In genomic region chr16:21540770-21541433, GRCh38 we compare ENCODE assay signal across 8 cellular contexts. TPM values are rescaled to one million over a fixed set of nuclear protein-coding genes. Genes with fewer than 3 reads are reported as not detected.
A peak's percentile ranks its signal among the peaks of the same experiment; 100 is the strongest.
DNase-seq lines count a peak whose midpoint lies in the region; ATAC-seq and TF ChIP-seq lines count a peak whose summit lies in the region.
"Not testable (repeated sequence)": the region's sequence is repeated elsewhere in the genome, so short reads cannot be mapped to it uniquely, and the experiment has no call there.

No MANE protein-coding gene starts in this region.

- intact Hi-C loops in IMR-90 (cut with micrococcal nuclease) = not testable (repeated sequence)

- not testable (repeated sequence) for H3K27me3 Mint-ChIP-seq in activated naive CD8-positive, alpha-beta T cell; memory B cell

- not testable (repeated sequence) for TF ChIP-seq POLR2A in IMR-90 (IDR thresholded peaks at IDR 0.05; ENCODE audit: low read depth, low read length)

- not testable (repeated sequence) for H4K20me1 ChIP-seq in IMR-90 (ENCODE audit: insufficient read depth, low read length)

- not testable (repeated sequence) for BruUV-seq in IMR-90 (replicated peaks; lab: Mats Ljungman, UMichigan)

- not testable (repeated sequence) for H2AFZ ChIP-seq in IMR-90 (replicated peaks; ENCODE audit: low read length, poor library complexity)

- ATAC-seq in GM19438 (IDR thresholded peaks at IDR 0.05; ENCODE audit: low read depth, unreplicated experiment) = peak; percentile 53
- peak; percentile 77 for ATAC-seq in HG02870 (IDR thresholded peaks at IDR 0.05; ENCODE audit: unreplicated experiment)
- not testable (repeated sequence) for ATAC-seq in IMR-90 (ENCODE audit: low read depth)
- peak; percentile 47 for ATAC-seq in memory B cell (ENCODE audit: low read depth)

- H3K14ac ChIP-seq in IMR-90 (replicated peaks; ENCODE audit: low read depth, low read length) = not testable (repeated sequence)

- H3K4me3 ChIP-seq in IMR-90 (ENCODE audit: insufficient read depth, low read depth, low read length) = not testable (repeated sequence)

- H3K9me3 ChIP-seq in IMR-90 (ENCODE audit: control insufficient read depth, insufficient read depth, low read length) = not testable (repeated sequence)

- not testable (repeated sequence) for H4K5ac ChIP-seq in IMR-90 (ENCODE audit: low read depth, low read length)

- H3K4ac ChIP-seq in IMR-90 (ENCODE audit: low read depth, low read length) = not testable (repeated sequence)

- H3K79me1 ChIP-seq in IMR-90 (ENCODE audit: low read depth in 1 of 2, low read length in 2 of 2) = not testable (repeated sequence)

- H3K4me2 ChIP-seq in IMR-90 (ENCODE audit: low read depth, low read length) = not testable (repeated sequence)

- H3K36me3 Mint-ChIP-seq in activated naive CD8-positive, alpha-beta T cell; memory B cell: not testable (repeated sequence)

- not testable (repeated sequence) for H2BK5ac ChIP-seq in IMR-90 (ENCODE audit: low read depth, low read length, poor library complexity, severe bottlenecking)

- H3K56ac ChIP-seq in IMR-90 (ENCODE audit: extremely low read depth, insufficient read depth, low read length) = not testable (repeated sequence)

- WGBS in IMR-90 (ENCODE audit: extremely low coverage in 2 of 2, insufficient read length in 1 of 2), 2 experiments = 83% methylated on average over 13 of the region's 21 CpGs; no CpG with 5 or more reads in 1 of the 2 experiments

- CTCF ChIA-PET in IMR-90 (lab: Yijun Ruan, JAX) = not testable (repeated sequence)

- H3K9ac ChIP-seq in IMR-90 (ENCODE audit: low read depth, low read length) = not testable (repeated sequence)

- peaks cover 26% of the 10 kb centered on the region for H3K4me1 Mint-ChIP-seq in activated naive CD8-positive, alpha-beta T cell (ENCODE audit: low read depth)
- H3K4me1 Mint-ChIP-seq in memory B cell = peaks cover 13% of the 10 kb centered on the region

- H3K4me3 Mint-ChIP-seq in activated naive CD8-positive, alpha-beta T cell = peak overlapping the region; percentile 60
- H3K4me3 Mint-ChIP-seq in memory B cell = peak overlapping the region; percentile 38

- dilution Hi-C loops in IMR-90 (cut with HindIII; ENCODE audit: low sequenced_read_pairs, unreplicated experiment) = not testable (repeated sequence)

- peaks cover 10% of the 10 kb centered on the region for H3K9me1 ChIP-seq in IMR-90 (ENCODE audit: insufficient read depth, low read length)

- not testable (repeated sequence) for H2BK15ac ChIP-seq in IMR-90 (ENCODE audit: low read depth, low read length)

- in situ Hi-C loops in IMR-90 (cut with MboI; ENCODE audit: low sequenced_read_pairs) = not testable (repeated sequence)

- peak overlapping the region; percentile 98 for H3K27ac Mint-ChIP-seq in activated naive CD8-positive, alpha-beta T cell
- peak overlapping the region; percentile 67 for H3K27ac Mint-ChIP-seq in memory B cell

- H2AK9ac ChIP-seq in IMR-90 (replicated peaks; ENCODE audit: low read depth, low read length, poor library complexity) = not testable (repeated sequence)

- H2BK20ac ChIP-seq in IMR-90 (ENCODE audit: low read depth, low read length) = not testable (repeated sequence)

- H3K4me1 ChIP-seq in IMR-90 (ENCODE audit: control insufficient read depth, insufficient read depth, low read length) = not testable (repeated sequence)

- H3K18ac ChIP-seq in IMR-90 (ENCODE audit: low read depth, low read length) = not testable (repeated sequence)

- not testable (repeated sequence) for H2AK5ac ChIP-seq in IMR-90 (ENCODE audit: low read depth, low read length)

- not testable (repeated sequence) for TF ChIP-seq CTCF in IMR-90 (conservative IDR thresholded peaks at IDR 0.05; ENCODE audit: low read depth, low read length)

- not testable (repeated sequence) for H3K36me3 ChIP-seq in IMR-90 (ENCODE audit: control insufficient read depth, insufficient read depth, low read length)

- H4K8ac ChIP-seq in IMR-90 (ENCODE audit: low read depth in 2 of 2, low read length in 2 of 2) = not testable (repeated sequence)

- TF ChIP-seq RAD21 in IMR-90 (IDR thresholded peaks at IDR 0.05; ENCODE audit: low read length) = not testable (repeated sequence)

- not testable (repeated sequence) for H2BK120ac ChIP-seq in IMR-90 (ENCODE audit: low read depth, low read length)

- H3K9me3 Mint-ChIP-seq in activated naive CD8-positive, alpha-beta T cell (ENCODE audit: low read depth); memory B cell: not testable (repeated sequence)

- H3K27me3 ChIP-seq in IMR-90 (ENCODE audit: control insufficient read depth, insufficient read depth, low read length) = not testable (repeated sequence)

- DNase-seq in DMS 273 (lab: John Stamatoyannopoulos, UW; ENCODE audit: unreplicated experiment) (peak; percentile 52), memory B cell (ENCODE audit: low spot score in 2 of 2) (peak; percentile 51 to 54)
- DNase-seq in IMR-90 = not testable (repeated sequence)
- peak; percentile 43 to 69 for DNase-seq in activated CD4-positive, alpha-beta T cell treated with anti-CD3 and anti-CD28 coated beads, Interleukin-2, amount 50 U/mL, for 24 hours (ENCODE audit: low read depth in 1 of 2, low spot score in 1 of 2)
- peak; percentile 71 to 74 for DNase-seq in stimulated activated CD8-positive, alpha-beta memory T cell treated with anti-CD3 and anti-CD28 coated beads, Interleukin-15, amount 100 ng/mL, for 48 hours (ENCODE audit: low read depth in 2 of 2)

- not testable (repeated sequence) for H4K91ac ChIP-seq in IMR-90 (ENCODE audit: insufficient read depth, low read depth, low read length)

- POLR2A ChIA-PET in IMR-90 (lab: Charles Lee; ENCODE audit: unreplicated experiment) = not testable (repeated sequence)

- H3K27ac ChIP-seq in IMR-90 (ENCODE audit: insufficient read depth, low read length) = not testable (repeated sequence)

- 0 out of 2 replicates have a peak overlapping the region, but pooled peaks have one; percentile 27 for H3K23ac ChIP-seq in IMR-90 (ENCODE audit: low read depth, low read length)

RNA-seq across cellular contexts. Expression of gene METTL9, which starts 58.5 kb away (rescaled TPM):
- 95.5 and 95.8 TPM in 2 replicates for total RNA-seq in IMR-90 (2012; rRNA removed)
- polyA plus RNA-seq in IMR-90 (2012; rRNA removed) = 43.1 and 54.8 TPM in 2 replicates
- polyA plus RNA-seq in IMR-90 (2012; cell fraction: cytosol; rRNA removed) = 37.1 and 40.0 TPM in 2 replicates
- polyA plus RNA-seq in IMR-90 (2012; cell fraction: nucleus; rRNA removed; ENCODE audit: low replicate concordance) = 10.7 and 20.6 TPM in 2 replicates
